In genomic region chrX:133402042-133402453, GRCh38 we compare ENCODE assay signal across 1 cellular context.
TF ChIP-seq lines count a peak whose summit lies in the region.

No MANE protein-coding gene starts in this region.

TF ChIP-seq in HEK293, 187 proteins besides CTCF, POLR2A, EP300 and RAD21 (continued from another document and continues in another):
- no peak for TF ChIP-seq ZNF362 (tag by site-specific recombination; IDR thresholded peaks at IDR 0.05)
- TF ChIP-seq WT1 (tag by site-specific recombination; IDR thresholded peaks at IDR 0.05) = peak; percentile 93
- no peak for TF ChIP-seq INSM2 (tag by site-specific recombination; IDR thresholded peaks at IDR 0.05)
- TF ChIP-seq ZNF18 (tag by site-specific recombination; IDR thresholded peaks at IDR 0.05) = no peak
- TF ChIP-seq KLF7 (tag by site-specific recombination; IDR thresholded peaks at IDR 0.05; ENCODE audit: borderline replicate concordance) = no peak
- no peak for TF ChIP-seq SALL2 (tag by site-specific recombination; IDR thresholded peaks at IDR 0.05; ENCODE audit: borderline replicate concordance)
- TF ChIP-seq ZNF692 (tag by site-specific recombination; IDR thresholded peaks at IDR 0.05) = no peak
- TF ChIP-seq ZNF423 (tag by site-specific recombination; IDR thresholded peaks at IDR 0.05) = no peak
- TF ChIP-seq ZNF670 (tag by site-specific recombination; IDR thresholded peaks at IDR 0.05; ENCODE audit: low read depth) = no peak
- peak; percentile 82 for TF ChIP-seq ZBTB44 (tag by site-specific recombination; IDR thresholded peaks at IDR 0.05)
- no peak for TF ChIP-seq ZSCAN16 (tag by site-specific recombination; IDR thresholded peaks at IDR 0.05)
- no peak for TF ChIP-seq HIC1 (tag by site-specific recombination; IDR thresholded peaks at IDR 0.05)
- TF ChIP-seq PATZ1 (tag by site-specific recombination; IDR thresholded peaks at IDR 0.05) = no peak
- peak; percentile 61; the same call in 1 of the 2 replicates for TF ChIP-seq FEZF1 (tag by site-specific recombination; IDR thresholded peaks at IDR 0.05)
- no peak for TF ChIP-seq ZNF501 (tag by site-specific recombination; IDR thresholded peaks at IDR 0.05)
- no peak for TF ChIP-seq ZNF391 (tag by site-specific recombination; IDR thresholded peaks at IDR 0.05; ENCODE audit: borderline replicate concordance, low read depth)
- no peak for TF ChIP-seq ZNF366 (tag by site-specific recombination; conservative IDR thresholded peaks at IDR 0.05)
- peak; percentile 57; the same call in 1 of the 2 replicates for TF ChIP-seq ZNF629 (tag by site-specific recombination; IDR thresholded peaks at IDR 0.05)
- no peak for TF ChIP-seq ZNF19 (tag by site-specific recombination; IDR thresholded peaks at IDR 0.05; ENCODE audit: low read depth)
- no peak for TF ChIP-seq MEIS1 (CRISPR knock-in tag; IDR thresholded peaks at IDR 0.05; ENCODE audit: borderline replicate concordance)
- peak; percentile 64 for TF ChIP-seq ZXDB (tag by site-specific recombination; IDR thresholded peaks at IDR 0.05)
- peak; percentile 93 for TF ChIP-seq ATF2 (tag by site-specific recombination; IDR thresholded peaks at IDR 0.05; ENCODE audit: low read depth)
- no peak for TF ChIP-seq ZFP3 (tag by site-specific recombination; IDR thresholded peaks at IDR 0.05; ENCODE audit: low read depth)
- no peak for TF ChIP-seq HOXC10 (CRISPR knock-in tag; IDR thresholded peaks at IDR 0.05)
- no peak for TF ChIP-seq EGR2 (tag by site-specific recombination; IDR thresholded peaks at IDR 0.05; ENCODE audit: low read depth)
- TF ChIP-seq ZNF121 (tag by site-specific recombination; IDR thresholded peaks at IDR 0.05) = no peak
- no peak for TF ChIP-seq KLF9 (tag by site-specific recombination; IDR thresholded peaks at IDR 0.05; ENCODE audit: low read depth)
- TF ChIP-seq GLIS1 (tag by site-specific recombination; IDR thresholded peaks at IDR 0.05) = peak; percentile 34; the same call in 1 of the 2 replicates
- no peak for TF ChIP-seq ZNF133 (tag by site-specific recombination; IDR thresholded peaks at IDR 0.05)
- TF ChIP-seq ZNF426 (tag by site-specific recombination; IDR thresholded peaks at IDR 0.05) = no peak
- TF ChIP-seq PRDM6 (tag by site-specific recombination; IDR thresholded peaks at IDR 0.05) = peak; percentile 92
- TF ChIP-seq ZBTB11 (tag by site-specific recombination; conservative IDR thresholded peaks at IDR 0.05; ENCODE audit: low read depth) = no peak
- TF ChIP-seq ZFHX2 (tag by site-specific recombination; conservative IDR thresholded peaks at IDR 0.05) = peak; percentile 64
- no peak for TF ChIP-seq ZNF785 (tag by site-specific recombination; IDR thresholded peaks at IDR 0.05)
- TF ChIP-seq ZNF791 (tag by site-specific recombination; IDR thresholded peaks at IDR 0.05) = no peak
- TF ChIP-seq ZNF26 (tag by site-specific recombination; IDR thresholded peaks at IDR 0.05) = no peak
- TF ChIP-seq ZNF324 (tag by site-specific recombination; IDR thresholded peaks at IDR 0.05) = no peak
- TF ChIP-seq MYNN (tag by site-specific recombination; IDR thresholded peaks at IDR 0.05; ENCODE audit: borderline replicate concordance) = no peak
- TF ChIP-seq ZNF747 (tag by site-specific recombination; IDR thresholded peaks at IDR 0.05) = no peak
- TF ChIP-seq ZNF843 (tag by site-specific recombination; IDR thresholded peaks at IDR 0.05) = peak; percentile 71
- peak; percentile 71; the same call in 1 of the 2 replicates for TF ChIP-seq ZEB2 (tag by site-specific recombination; IDR thresholded peaks at IDR 0.05)
- TF ChIP-seq ZFP69B (tag by site-specific recombination; IDR thresholded peaks at IDR 0.05) = no peak
